In the genomic region with DNA sequence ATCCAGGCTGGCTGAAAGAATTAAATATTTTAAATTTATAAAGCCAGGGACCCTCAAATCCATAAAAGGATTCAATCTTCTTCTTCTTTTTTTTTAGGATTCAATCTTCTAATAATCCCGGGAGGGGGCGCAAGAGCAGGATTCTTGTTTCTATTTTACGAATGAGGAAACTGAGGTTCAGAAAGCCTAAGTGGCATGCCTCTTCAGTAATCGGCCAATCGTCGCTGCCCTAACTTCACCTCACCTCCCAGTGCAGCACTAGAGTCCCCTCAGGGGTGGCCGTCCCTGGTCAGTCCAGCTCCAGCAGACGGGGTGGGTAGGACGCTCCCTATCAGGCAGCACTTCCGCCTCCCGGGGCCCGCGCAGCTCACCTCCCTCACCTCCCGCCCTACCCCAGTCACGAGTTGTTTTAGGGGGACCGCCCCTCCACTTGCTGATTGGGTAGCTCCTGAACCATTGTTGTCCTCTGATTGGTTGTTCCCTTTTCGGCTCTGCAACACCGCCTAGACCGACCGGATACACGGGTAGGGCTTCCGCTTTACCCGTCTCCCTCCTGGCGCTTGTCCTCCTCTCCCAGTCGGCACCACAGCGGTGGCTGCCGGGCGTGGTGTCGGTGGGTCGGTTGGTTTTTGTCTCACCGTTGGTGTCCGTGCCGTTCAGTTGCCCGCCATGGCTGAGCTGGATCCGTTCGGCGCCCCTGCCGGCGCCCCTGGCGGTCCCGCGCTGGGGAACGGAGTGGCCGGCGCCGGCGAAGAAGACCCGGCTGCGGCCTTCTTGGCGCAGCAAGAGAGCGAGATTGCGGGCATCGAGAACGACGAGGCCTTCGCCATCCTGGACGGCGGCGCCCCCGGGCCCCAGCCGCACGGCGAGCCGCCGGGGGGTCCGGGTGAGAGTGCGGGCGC, we compare ENCODE assay signal across 1 cellular context.
A peak's percentile ranks its signal among the peaks of the same experiment; 100 is the strongest.
TF ChIP-seq lines count a peak whose summit lies in the region.

A gene with protein sequence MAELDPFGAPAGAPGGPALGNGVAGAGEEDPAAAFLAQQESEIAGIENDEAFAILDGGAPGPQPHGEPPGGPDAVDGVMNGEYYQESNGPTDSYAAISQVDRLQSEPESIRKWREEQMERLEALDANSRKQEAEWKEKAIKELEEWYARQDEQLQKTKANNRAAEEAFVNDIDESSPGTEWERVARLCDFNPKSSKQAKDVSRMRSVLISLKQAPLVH (plus strand): TSS at position 534 of the 902 bp plus-strand sequence. CDS start 136 bp downstream, at position 670.

TF ChIP-seq in HEK293, 187 proteins besides CTCF, POLR2A, EP300 and RAD21 (continued from another document):
- TF ChIP-seq ZNF24 (tag by site-specific recombination; IDR thresholded peaks at IDR 0.05) (no peak), ZNF366 (tag by site-specific recombination; conservative IDR thresholded peaks at IDR 0.05) (no peak), ZNF596 (tag by site-specific recombination; IDR thresholded peaks at IDR 0.05) (no peak), ZNF140 (tag by site-specific recombination; IDR thresholded peaks at IDR 0.05) (no peak), SP3 (tag by site-specific recombination; IDR thresholded peaks at IDR 0.05) (peak; percentile 77), EGR2 (tag by site-specific recombination; IDR thresholded peaks at IDR 0.05; ENCODE audit: low read depth) (0 out of 2 replicates have a peak, but pooled peaks have one; percentile 6), ZBTB1 (tag by site-specific recombination; IDR thresholded peaks at IDR 0.05) (no peak), ZNF510 (tag by site-specific recombination; IDR thresholded peaks at IDR 0.05; ENCODE audit: insufficient replicate concordance) (no peak), PRDM1 (tag by site-specific recombination; IDR thresholded peaks at IDR 0.05) (no peak), ZNF76 (tag by site-specific recombination; IDR thresholded peaks at IDR 0.05; ENCODE audit: borderline replicate concordance, low read depth) (peak; percentile 91), SP7 (tag by site-specific recombination; IDR thresholded peaks at IDR 0.05) (peak; percentile 65), ATF2 (tag by site-specific recombination; IDR thresholded peaks at IDR 0.05; ENCODE audit: low read depth) (no peak), REST (tag by site-specific recombination; IDR thresholded peaks at IDR 0.05) (peak; percentile 30; the same call in 1 of the 2 replicates), ZNF768 (tag by site-specific recombination; IDR thresholded peaks at IDR 0.05) (no peak), ZNF530 (tag by site-specific recombination; IDR thresholded peaks at IDR 0.05; ENCODE audit: low read depth) (no peak), MYNN (tag by site-specific recombination; IDR thresholded peaks at IDR 0.05; ENCODE audit: borderline replicate concordance) (no peak; the same call in 1 of the 2 replicates), ZFP41 (tag by site-specific recombination; IDR thresholded peaks at IDR 0.05; ENCODE audit: borderline replicate concordance) (no peak), ZNF544 (tag by site-specific recombination; IDR thresholded peaks at IDR 0.05) (no peak), ZNF776 (tag by site-specific recombination; IDR thresholded peaks at IDR 0.05; ENCODE audit: borderline replicate concordance) (no peak), ZNF629 (tag by site-specific recombination; IDR thresholded peaks at IDR 0.05) (peak; percentile 30; the same call in 1 of the 2 replicates), ZNF184 (tag by site-specific recombination; IDR thresholded peaks at IDR 0.05) (no peak), ZSCAN16 (tag by site-specific recombination; IDR thresholded peaks at IDR 0.05) (no peak), ZNF169 (tag by site-specific recombination; IDR thresholded peaks at IDR 0.05) (no peak), TCF7L2 (IDR thresholded peaks at IDR 0.05; ENCODE audit: borderline replicate concordance, low read depth, low read length) (no peak), ZNF19 (tag by site-specific recombination; IDR thresholded peaks at IDR 0.05; ENCODE audit: low read depth) (no peak), ZNF302 (tag by site-specific recombination; IDR thresholded peaks at IDR 0.05; ENCODE audit: low read depth) (no peak)
- TF ChIP-seq, protein P1, sequence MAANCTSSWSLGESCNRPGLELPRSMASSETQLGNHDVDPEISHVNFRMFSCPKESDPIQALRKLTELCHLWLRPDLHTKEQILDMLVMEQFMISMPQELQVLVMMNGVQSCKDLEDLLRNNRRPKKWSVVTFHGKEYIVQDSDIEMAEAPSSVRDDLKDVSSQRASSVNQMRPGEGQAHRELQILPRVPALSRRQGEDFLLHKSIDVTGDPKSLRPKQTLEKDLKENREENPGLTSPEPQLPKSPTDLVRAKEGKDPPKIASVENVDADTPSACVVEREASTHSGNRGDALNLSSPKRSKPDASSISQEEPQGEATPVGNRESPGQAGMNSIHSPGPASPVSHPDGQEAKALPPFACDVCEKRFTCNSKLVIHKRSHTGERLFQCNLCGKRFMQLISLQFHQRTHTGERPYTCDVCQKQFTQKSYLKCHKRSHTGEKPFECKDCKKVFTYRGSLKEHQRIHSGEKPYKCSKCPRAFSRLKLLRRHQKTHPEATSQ (tag by site-specific recombination; IDR thresholded peaks at IDR 0.05): no peak
- TF ChIP-seq, protein P2, sequence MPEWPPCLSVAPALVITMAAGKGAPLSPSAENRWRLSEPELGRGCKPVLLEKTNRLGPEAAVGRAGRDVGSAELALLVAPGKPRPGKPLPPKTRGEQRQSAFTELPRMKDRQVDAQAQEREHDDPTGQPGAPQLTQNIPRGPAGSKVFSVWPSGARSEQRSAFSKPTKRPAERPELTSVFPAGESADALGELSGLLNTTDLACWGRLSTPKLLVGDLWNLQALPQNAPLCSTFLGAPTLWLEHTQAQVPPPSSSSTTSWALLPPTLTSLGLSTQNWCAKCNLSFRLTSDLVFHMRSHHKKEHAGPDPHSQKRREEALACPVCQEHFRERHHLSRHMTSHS (tag by site-specific recombination; IDR thresholded peaks at IDR 0.05): no peak
